ENCODE assay signal across 1 cellular context in the genomic region with DNA sequence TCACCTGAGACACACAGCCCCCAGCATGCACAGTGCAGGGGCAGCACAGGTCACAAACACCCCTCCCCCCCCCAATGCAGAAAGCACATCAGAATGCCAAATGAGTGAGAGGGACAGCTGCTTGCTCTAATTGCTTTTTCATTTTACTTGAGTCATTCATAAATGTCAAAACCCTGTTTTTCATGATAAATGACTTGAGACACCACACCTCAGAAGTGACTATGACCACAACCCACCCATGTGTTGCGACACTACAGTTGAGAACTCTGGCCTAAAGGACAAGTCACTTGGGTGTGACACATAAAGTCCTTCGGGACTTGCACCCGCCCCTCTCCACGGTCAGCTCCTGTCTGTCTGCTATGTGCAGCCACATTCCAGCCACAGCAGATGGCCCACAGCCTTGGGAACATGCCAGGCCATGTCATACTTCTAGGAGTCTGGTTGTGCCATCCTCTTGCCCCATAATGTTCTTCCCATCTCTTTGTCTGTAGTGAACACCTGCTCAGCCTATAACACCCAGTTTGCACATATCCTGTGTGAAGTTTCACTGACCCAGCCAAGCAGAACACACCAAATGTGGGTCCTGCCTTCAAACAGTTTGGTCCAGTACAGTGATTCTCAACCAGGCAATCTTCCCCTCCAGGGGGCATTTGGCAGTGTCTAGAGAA.
TF ChIP-seq lines count a peak whose summit lies in the region.

No MANE protein-coding gene starts in this region.

TF ChIP-seq in K562, 482 proteins besides CTCF, POLR2A, EP300 and RAD21 (continued from another document and continues in another):
- TF ChIP-seq, protein P1, sequence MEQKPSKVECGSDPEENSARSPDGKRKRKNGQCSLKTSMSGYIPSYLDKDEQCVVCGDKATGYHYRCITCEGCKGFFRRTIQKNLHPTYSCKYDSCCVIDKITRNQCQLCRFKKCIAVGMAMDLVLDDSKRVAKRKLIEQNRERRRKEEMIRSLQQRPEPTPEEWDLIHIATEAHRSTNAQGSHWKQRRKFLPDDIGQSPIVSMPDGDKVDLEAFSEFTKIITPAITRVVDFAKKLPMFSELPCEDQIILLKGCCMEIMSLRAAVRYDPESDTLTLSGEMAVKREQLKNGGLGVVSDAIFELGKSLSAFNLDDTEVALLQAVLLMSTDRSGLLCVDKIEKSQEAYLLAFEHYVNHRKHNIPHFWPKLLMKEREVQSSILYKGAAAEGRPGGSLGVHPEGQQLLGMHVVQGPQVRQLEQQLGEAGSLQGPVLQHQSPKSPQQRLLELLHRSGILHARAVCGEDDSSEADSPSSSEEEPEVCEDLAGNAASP (IDR thresholded peaks at IDR 0.05), result no peak
- no peak for TF ChIP-seq PTRF (tag; IDR thresholded peaks at IDR 0.05)
- TF ChIP-seq, protein P2, sequence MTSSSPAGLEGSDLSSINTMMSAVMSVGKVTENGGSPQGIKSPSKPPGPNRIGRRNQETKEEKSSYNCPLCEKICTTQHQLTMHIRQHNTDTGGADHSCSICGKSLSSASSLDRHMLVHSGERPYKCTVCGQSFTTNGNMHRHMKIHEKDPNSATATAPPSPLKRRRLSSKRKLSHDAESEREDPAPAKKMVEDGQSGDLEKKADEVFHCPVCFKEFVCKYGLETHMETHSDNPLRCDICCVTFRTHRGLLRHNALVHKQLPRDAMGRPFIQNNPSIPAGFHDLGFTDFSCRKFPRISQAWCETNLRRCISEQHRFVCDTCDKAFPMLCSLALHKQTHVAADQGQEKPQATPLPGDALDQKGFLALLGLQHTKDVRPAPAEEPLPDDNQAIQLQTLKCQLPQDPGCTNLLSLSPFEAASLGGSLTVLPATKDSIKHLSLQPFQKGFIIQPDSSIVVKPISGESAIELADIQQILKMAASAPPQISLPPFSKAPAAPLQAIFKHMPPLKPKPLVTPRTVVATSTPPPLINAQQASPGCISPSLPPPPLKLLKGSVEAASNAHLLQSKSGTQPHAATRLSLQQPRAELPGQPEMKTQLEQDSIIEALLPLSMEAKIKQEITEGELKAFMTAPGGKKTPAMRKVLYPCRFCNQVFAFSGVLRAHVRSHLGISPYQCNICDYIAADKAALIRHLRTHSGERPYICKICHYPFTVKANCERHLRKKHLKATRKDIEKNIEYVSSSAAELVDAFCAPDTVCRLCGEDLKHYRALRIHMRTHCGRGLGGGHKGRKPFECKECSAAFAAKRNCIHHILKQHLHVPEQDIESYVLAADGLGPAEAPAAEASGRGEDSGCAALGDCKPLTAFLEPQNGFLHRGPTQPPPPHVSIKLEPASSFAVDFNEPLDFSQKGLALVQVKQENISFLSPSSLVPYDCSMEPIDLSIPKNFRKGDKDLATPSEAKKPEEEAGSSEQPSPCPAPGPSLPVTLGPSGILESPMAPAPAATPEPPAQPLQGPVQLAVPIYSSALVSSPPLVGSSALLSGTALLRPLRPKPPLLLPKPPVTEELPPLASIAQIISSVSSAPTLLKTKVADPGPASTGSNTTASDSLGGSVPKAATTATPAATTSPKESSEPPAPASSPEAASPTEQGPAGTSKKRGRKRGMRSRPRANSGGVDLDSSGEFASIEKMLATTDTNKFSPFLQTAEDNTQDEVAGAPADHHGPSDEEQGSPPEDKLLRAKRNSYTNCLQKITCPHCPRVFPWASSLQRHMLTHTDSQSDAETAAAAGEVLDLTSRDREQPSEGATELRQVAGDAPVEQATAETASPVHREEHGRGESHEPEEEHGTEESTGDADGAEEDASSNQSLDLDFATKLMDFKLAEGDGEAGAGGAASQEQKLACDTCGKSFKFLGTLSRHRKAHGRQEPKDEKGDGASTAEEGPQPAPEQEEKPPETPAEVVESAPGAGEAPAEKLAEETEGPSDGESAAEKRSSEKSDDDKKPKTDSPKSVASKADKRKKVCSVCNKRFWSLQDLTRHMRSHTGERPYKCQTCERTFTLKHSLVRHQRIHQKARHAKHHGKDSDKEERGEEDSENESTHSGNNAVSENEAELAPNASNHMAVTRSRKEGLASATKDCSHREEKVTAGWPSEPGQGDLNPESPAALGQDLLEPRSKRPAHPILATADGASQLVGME (CRISPR knock-in tag; IDR thresholded peaks at IDR 0.05), result no peak
- TF ChIP-seq COPS2 (conservative IDR thresholded peaks at IDR 0.05), result no peak
- no peak for TF ChIP-seq NR3C1 (CRISPR knock-in tag; IDR thresholded peaks at IDR 0.05)
- TF ChIP-seq HNRNPL (IDR thresholded peaks at IDR 0.05; ENCODE audit: low read depth, low read length), result no peak
- no peak for TF ChIP-seq WHSC1 (IDR thresholded peaks at IDR 0.05; ENCODE audit: low read length)
- TF ChIP-seq, protein P3, sequence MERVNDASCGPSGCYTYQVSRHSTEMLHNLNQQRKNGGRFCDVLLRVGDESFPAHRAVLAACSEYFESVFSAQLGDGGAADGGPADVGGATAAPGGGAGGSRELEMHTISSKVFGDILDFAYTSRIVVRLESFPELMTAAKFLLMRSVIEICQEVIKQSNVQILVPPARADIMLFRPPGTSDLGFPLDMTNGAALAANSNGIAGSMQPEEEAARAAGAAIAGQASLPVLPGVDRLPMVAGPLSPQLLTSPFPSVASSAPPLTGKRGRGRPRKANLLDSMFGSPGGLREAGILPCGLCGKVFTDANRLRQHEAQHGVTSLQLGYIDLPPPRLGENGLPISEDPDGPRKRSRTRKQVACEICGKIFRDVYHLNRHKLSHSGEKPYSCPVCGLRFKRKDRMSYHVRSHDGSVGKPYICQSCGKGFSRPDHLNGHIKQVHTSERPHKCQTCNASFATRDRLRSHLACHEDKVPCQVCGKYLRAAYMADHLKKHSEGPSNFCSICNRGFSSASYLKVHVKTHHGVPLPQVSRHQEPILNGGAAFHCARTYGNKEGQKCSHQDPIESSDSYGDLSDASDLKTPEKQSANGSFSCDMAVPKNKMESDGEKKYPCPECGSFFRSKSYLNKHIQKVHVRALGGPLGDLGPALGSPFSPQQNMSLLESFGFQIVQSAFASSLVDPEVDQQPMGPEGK (CRISPR knock-in tag; IDR thresholded peaks at IDR 0.05; ENCODE audit: borderline replicate concordance), result no peak
- no peak for TF ChIP-seq RFX1 (IDR thresholded peaks at IDR 0.05)
- peak; percentile 85 for TF ChIP-seq MAFG (tag; conservative IDR thresholded peaks at IDR 0.05)
- TF ChIP-seq TCFL5 (CRISPR knock-in tag; conservative IDR thresholded peaks at IDR 0.05), result no peak
- TF ChIP-seq ZNF239 (CRISPR knock-in tag; IDR thresholded peaks at IDR 0.05), result no peak
- TF ChIP-seq ZNF316 (IDR thresholded peaks at IDR 0.05), result peak; percentile 78
- TF ChIP-seq, protein P4, sequence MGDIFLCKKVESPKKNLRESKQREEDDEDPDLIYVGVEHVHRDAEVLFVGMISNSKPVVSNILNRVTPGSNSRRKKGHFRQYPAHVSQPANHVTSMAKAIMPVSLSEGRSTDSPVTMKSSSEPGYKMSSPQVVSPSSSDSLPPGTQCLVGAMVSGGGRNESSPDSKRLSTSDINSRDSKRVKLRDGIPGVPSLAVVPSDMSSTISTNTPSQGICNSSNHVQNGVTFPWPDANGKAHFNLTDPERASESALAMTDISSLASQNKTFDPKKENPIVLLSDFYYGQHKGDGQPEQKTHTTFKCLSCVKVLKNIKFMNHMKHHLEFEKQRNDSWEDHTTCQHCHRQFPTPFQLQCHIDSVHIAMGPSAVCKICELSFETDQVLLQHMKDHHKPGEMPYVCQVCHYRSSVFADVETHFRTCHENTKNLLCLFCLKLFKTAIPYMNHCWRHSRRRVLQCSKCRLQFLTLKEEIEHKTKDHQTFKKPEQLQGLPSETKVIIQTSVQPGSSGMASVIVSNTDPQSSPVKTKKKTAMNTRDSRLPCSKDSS (IDR thresholded peaks at IDR 0.05; ENCODE audit: low read depth, partially characterized antibody), result no peak
- no peak for TF ChIP-seq ZNF354B (CRISPR knock-in tag; IDR thresholded peaks at IDR 0.05)
- TF ChIP-seq ARHGAP35 (IDR thresholded peaks at IDR 0.05; ENCODE audit: partially characterized antibody), result no peak
- TF ChIP-seq ZNF134 (CRISPR knock-in tag; conservative IDR thresholded peaks at IDR 0.05), result no peak
- TF ChIP-seq, protein P5, sequence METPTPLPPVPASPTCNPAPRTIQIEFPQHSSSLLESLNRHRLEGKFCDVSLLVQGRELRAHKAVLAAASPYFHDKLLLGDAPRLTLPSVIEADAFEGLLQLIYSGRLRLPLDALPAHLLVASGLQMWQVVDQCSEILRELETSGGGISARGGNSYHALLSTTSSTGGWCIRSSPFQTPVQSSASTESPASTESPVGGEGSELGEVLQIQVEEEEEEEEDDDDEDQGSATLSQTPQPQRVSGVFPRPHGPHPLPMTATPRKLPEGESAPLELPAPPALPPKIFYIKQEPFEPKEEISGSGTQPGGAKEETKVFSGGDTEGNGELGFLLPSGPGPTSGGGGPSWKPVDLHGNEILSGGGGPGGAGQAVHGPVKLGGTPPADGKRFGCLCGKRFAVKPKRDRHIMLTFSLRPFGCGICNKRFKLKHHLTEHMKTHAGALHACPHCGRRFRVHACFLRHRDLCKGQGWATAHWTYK (CRISPR knock-in tag; IDR thresholded peaks at IDR 0.05), result no peak
- no peak for TF ChIP-seq PPARD (CRISPR knock-in tag; IDR thresholded peaks at IDR 0.05)
- TF ChIP-seq, protein P6, sequence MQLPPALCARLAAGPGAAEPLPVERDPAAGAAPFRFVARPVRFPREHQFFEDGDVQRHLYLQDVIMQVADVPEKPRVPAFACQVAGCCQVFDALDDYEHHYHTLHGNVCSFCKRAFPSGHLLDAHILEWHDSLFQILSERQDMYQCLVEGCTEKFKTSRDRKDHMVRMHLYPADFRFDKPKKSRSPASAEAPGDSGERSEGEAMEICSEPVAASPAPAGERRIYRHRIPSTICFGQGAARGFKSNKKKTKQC (CRISPR knock-in tag; IDR thresholded peaks at IDR 0.05), result no peak
- no peak for TF ChIP-seq ETV5 (CRISPR knock-in tag; IDR thresholded peaks at IDR 0.05; ENCODE audit: low read depth)
- TF ChIP-seq SMARCC2 (IDR thresholded peaks at IDR 0.05; ENCODE audit: low read depth), result peak; percentile 74
- TF ChIP-seq MAFK (IDR thresholded peaks at IDR 0.05; ENCODE audit: low read length), result peak; percentile 53; the same call in 1 of the 2 replicates
- TF ChIP-seq RFX5 (IDR thresholded peaks at IDR 0.05; ENCODE audit: low read depth, low read length), result no peak
- TF ChIP-seq ZNF766 (CRISPR knock-in tag; conservative IDR thresholded peaks at IDR 0.05), result peak; percentile 85
- no peak for TF ChIP-seq ZZZ3 (IDR thresholded peaks at IDR 0.05)
- no peak for TF ChIP-seq SAP30 (IDR thresholded peaks at IDR 0.05; ENCODE audit: borderline replicate concordance, insufficient read depth, low read depth, low read length, poor library complexity, severe bottlenecking)
- TF ChIP-seq, protein P7, sequence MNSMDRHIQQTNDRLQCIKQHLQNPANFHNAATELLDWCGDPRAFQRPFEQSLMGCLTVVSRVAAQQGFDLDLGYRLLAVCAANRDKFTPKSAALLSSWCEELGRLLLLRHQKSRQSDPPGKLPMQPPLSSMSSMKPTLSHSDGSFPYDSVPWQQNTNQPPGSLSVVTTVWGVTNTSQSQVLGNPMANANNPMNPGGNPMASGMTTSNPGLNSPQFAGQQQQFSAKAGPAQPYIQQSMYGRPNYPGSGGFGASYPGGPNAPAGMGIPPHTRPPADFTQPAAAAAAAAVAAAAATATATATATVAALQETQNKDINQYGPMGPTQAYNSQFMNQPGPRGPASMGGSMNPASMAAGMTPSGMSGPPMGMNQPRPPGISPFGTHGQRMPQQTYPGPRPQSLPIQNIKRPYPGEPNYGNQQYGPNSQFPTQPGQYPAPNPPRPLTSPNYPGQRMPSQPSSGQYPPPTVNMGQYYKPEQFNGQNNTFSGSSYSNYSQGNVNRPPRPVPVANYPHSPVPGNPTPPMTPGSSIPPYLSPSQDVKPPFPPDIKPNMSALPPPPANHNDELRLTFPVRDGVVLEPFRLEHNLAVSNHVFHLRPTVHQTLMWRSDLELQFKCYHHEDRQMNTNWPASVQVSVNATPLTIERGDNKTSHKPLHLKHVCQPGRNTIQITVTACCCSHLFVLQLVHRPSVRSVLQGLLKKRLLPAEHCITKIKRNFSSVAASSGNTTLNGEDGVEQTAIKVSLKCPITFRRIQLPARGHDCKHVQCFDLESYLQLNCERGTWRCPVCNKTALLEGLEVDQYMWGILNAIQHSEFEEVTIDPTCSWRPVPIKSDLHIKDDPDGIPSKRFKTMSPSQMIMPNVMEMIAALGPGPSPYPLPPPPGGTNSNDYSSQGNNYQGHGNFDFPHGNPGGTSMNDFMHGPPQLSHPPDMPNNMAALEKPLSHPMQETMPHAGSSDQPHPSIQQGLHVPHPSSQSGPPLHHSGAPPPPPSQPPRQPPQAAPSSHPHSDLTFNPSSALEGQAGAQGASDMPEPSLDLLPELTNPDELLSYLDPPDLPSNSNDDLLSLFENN (IDR thresholded peaks at IDR 0.05; ENCODE audit: low read depth in 2 of 2, low read length in 2 of 2), result no peak
- no peak for TF ChIP-seq PCBP1 (IDR thresholded peaks at IDR 0.05; ENCODE audit: low read depth, low read length, poor library complexity, severe bottlenecking)
- no peak for TF ChIP-seq PHB2 (IDR thresholded peaks at IDR 0.05; ENCODE audit: low read depth)
- TF ChIP-seq, protein P8, sequence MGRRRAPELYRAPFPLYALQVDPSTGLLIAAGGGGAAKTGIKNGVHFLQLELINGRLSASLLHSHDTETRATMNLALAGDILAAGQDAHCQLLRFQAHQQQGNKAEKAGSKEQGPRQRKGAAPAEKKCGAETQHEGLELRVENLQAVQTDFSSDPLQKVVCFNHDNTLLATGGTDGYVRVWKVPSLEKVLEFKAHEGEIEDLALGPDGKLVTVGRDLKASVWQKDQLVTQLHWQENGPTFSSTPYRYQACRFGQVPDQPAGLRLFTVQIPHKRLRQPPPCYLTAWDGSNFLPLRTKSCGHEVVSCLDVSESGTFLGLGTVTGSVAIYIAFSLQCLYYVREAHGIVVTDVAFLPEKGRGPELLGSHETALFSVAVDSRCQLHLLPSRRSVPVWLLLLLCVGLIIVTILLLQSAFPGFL (CRISPR knock-in tag; IDR thresholded peaks at IDR 0.05), result no peak
- no peak for TF ChIP-seq TAF15 (IDR thresholded peaks at IDR 0.05; ENCODE audit: low read depth, low read length)
- no peak for TF ChIP-seq FOXP1 (CRISPR knock-in tag; IDR thresholded peaks at IDR 0.05)
- peak; percentile 25; the same call in 1 of the 2 replicates for TF ChIP-seq PHF21A (IDR thresholded peaks at IDR 0.05; ENCODE audit: borderline replicate concordance, low read depth)
- no peak for TF ChIP-seq ZNF445 (CRISPR knock-in tag; IDR thresholded peaks at IDR 0.05; ENCODE audit: low read depth)
- TF ChIP-seq RFX7 (CRISPR knock-in tag; IDR thresholded peaks at IDR 0.05), result no peak
- TF ChIP-seq, protein P9, sequence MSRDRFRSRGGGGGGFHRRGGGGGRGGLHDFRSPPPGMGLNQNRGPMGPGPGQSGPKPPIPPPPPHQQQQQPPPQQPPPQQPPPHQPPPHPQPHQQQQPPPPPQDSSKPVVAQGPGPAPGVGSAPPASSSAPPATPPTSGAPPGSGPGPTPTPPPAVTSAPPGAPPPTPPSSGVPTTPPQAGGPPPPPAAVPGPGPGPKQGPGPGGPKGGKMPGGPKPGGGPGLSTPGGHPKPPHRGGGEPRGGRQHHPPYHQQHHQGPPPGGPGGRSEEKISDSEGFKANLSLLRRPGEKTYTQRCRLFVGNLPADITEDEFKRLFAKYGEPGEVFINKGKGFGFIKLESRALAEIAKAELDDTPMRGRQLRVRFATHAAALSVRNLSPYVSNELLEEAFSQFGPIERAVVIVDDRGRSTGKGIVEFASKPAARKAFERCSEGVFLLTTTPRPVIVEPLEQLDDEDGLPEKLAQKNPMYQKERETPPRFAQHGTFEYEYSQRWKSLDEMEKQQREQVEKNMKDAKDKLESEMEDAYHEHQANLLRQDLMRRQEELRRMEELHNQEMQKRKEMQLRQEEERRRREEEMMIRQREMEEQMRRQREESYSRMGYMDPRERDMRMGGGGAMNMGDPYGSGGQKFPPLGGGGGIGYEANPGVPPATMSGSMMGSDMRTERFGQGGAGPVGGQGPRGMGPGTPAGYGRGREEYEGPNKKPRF (IDR thresholded peaks at IDR 0.05; ENCODE audit: low read depth, low read length), result no peak
- TF ChIP-seq MTA2 (IDR thresholded peaks at IDR 0.05; ENCODE audit: low read depth), result peak; percentile 55
